In genomic region chr1:29247874-29248273, GRCh38 we compare ENCODE assay signal across 24 cellular contexts. TPM values are rescaled to one million over a fixed set of nuclear protein-coding genes. Genes with fewer than 3 reads are reported as not detected.
DNase-seq lines count a peak whose midpoint lies in the region; ATAC-seq and TF ChIP-seq lines count a peak whose summit lies in the region.
"Had no signal": no experiment of that assay in that cellular context is flagged by ENCODE, and none has a peak within 500 bp of the region (broad histone marks: within the 10 kb centered on the region; RNA-seq: fewer than 3 reads in every experiment).

No MANE protein-coding gene starts in this region.

- H3K4me3 ChIP-seq in GM23338 (no peak overlapping the region), testis (no peak overlapping the region), BE2C (ENCODE audit: low read depth, low read length) (no peak overlapping the region)
- H3K4me3 ChIP-seq: BLaER1 treated with 17β-estradiol and CSF1 and Interleukin-3, amounts not matched to agents 10 nM and 100 nM; GM12878 had no signal

- no peaks in the 10 kb centered on the region for H3K36me3 ChIP-seq in GM23338 (ENCODE audit: insufficient read depth)
- no peaks in the 10 kb centered on the region for H3K36me3 ChIP-seq in testis (ENCODE audit: low read depth, missing control alignments)
- no peaks in the 10 kb centered on the region for H3K36me3 ChIP-seq in BE2C
- H3K36me3 ChIP-seq: BLaER1 treated with 17β-estradiol and CSF1 and Interleukin-3, amounts not matched to agents 10 nM and 100 nM had no signal

- WGBS in testis, 2 donors, result 94 to 96% methylated on average over 4 of the region's 4 CpGs

- no peaks in the 10 kb centered on the region; the same call in 2 of the 3 replicates for H3K9me3 Mint-ChIP-seq in GM23338
- H3K9me3 Mint-ChIP-seq in WTC11, result no peaks in the 10 kb centered on the region
- no peaks in the 10 kb centered on the region for H3K9me3 Mint-ChIP-seq in progenitor cell of endocrine pancreas (ENCODE audit: low read depth)
- no peaks in the 10 kb centered on the region for H3K9me3 Mint-ChIP-seq in MCF 10A (ENCODE audit: unreplicated experiment)
- H3K9me3 Mint-ChIP-seq: CD4-positive, alpha-beta memory T cell had no signal

- H3K4me1 ChIP-seq in GM23338 (ENCODE audit: insufficient read depth) (peaks cover 29% of the 10 kb centered on the region), testis (no peaks in the 10 kb centered on the region), BE2C (no peaks in the 10 kb centered on the region)

- H3K36me3 Mint-ChIP-seq in GM23338 (ENCODE audit: low read depth) (no peaks in the 10 kb centered on the region; the same call in 2 of the 3 replicates), WTC11 (no peaks in the 10 kb centered on the region), progenitor cell of endocrine pancreas (ENCODE audit: insufficient read depth) (no peaks in the 10 kb centered on the region), MCF 10A (ENCODE audit: insufficient read depth, unreplicated experiment) (no peaks in the 10 kb centered on the region)
- H3K36me3 Mint-ChIP-seq: CD4-positive, alpha-beta memory T cell had no signal

- BruUV-seq in MCF 10A (replicated peaks; lab: Mats Ljungman, UMichigan), result no TSS peak

- H3K27me3 Mint-ChIP-seq in GM23338 (ENCODE audit: insufficient read depth, low read depth, poor library complexity), result peaks cover 13% of the 10 kb centered on the region
- H3K27me3 Mint-ChIP-seq in WTC11 (ENCODE audit: low read depth), result no peaks in the 10 kb centered on the region; the same call in 1 of the 2 replicates
- H3K27me3 Mint-ChIP-seq in progenitor cell of endocrine pancreas, result no peaks in the 10 kb centered on the region
- H3K27me3 Mint-ChIP-seq in MCF 10A (ENCODE audit: insufficient read depth, unreplicated experiment), result no peaks in the 10 kb centered on the region

- no peaks in the 10 kb centered on the region for H3K27me3 ChIP-seq in GM23338 (ENCODE audit: insufficient read depth)
- H3K27me3 ChIP-seq in testis, result no peaks in the 10 kb centered on the region
- no peaks in the 10 kb centered on the region for H3K27me3 ChIP-seq in BE2C

- H3K9me2 ChIP-seq in GM23338 (ENCODE audit: insufficient read depth), result no peaks in the 10 kb centered on the region

- no peak for ATAC-seq in GM23338
- no peak for ATAC-seq in WTC11
- ATAC-seq: GM12878, Panc1 had no signal

- H3K27ac ChIP-seq in GM23338 (ENCODE audit: low read depth) (no peak overlapping the region), testis (no peak overlapping the region)
- H3K27ac ChIP-seq: BLaER1 treated with 17β-estradiol and CSF1 and Interleukin-3, amounts not matched to agents 10 nM and 100 nM had no signal

- intact Hi-C loops in testis (cut with DNase I; ENCODE audit: low total_unique reads) (no loop called here), MCF 10A (cut with micrococcal nuclease) (no loop called here)

- H3K9me3 ChIP-seq in testis, result no peaks in the 10 kb centered on the region
- no peaks in the 10 kb centered on the region for H3K9me3 ChIP-seq in BE2C
- H3K9me3 ChIP-seq: BLaER1 treated with 17β-estradiol and CSF1 and Interleukin-3, amounts not matched to agents 10 nM and 100 nM had no signal

- H3K4me1 Mint-ChIP-seq in GM23338 (peaks cover 37% of the 10 kb centered on the region), WTC11 (peaks cover 42% of the 10 kb centered on the region), progenitor cell of endocrine pancreas (ENCODE audit: low read depth) (peaks cover 37% of the 10 kb centered on the region), MCF 10A (ENCODE audit: insufficient read depth, unreplicated experiment) (peaks cover 23% of the 10 kb centered on the region)
- H3K4me1 Mint-ChIP-seq: CD4-positive, alpha-beta memory T cell had no signal

- POLR2A ChIA-PET in WTC11 (lab: Charles Lee), result no interaction called here
- POLR2A ChIA-PET in MCF 10A (lab: Yijun Ruan, JAX), result interaction anchor here (0.6 to 0.7 kb wide), 2 partner anchors 17 to 69 kb away, joined by 3 to 4 read pairs; no protein-coding TSS in a partner anchor

- TF ChIP-seq CTCF in GM23338 (conservative IDR thresholded peaks at IDR 0.05; ENCODE audit: low read depth in 2 of 2) (no peak), WTC11 (IDR thresholded peaks at IDR 0.05) (no peak), progenitor cell of endocrine pancreas (IDR thresholded peaks at IDR 0.05; ENCODE audit: unreplicated experiment) (no peak), testis (IDR thresholded peaks at IDR 0.05) (no peak), MCF 10A (IDR thresholded peaks at IDR 0.05; ENCODE audit: unreplicated experiment) (no peak), BE2C (IDR thresholded peaks at IDR 0.05; ENCODE audit: low read depth, low read length) (no peak)

- H3K4me2 ChIP-seq in GM23338, result no peak overlapping the region
- H3K4me2 ChIP-seq: BLaER1 treated with 17β-estradiol and CSF1 and Interleukin-3, amounts not matched to agents 10 nM and 100 nM had no signal

- DNase-seq in GM23338 (ENCODE audit: low spot score) (no peak), WTC11 (ENCODE audit: low spot score) (no peak), mesenteric fat pad (ENCODE audit: low spot score) (peak; percentile 65), progenitor cell of endocrine pancreas (ENCODE audit: low spot score, unreplicated experiment) (no peak), testis (no peak), MCF 10A (ENCODE audit: unreplicated experiment) (no peak), BE2C (no peak), MV-4-11 (lab: John Stamatoyannopoulos, UW) (no peak)
- DNase-seq: CD4-positive, alpha-beta memory T cell; COR-L47; H7; IMR-90; KG1; NCI-H1092; NCI-H1417 treated with DMSO at 0.1 percent for 48 hours; NCI-H1694 treated with DMSO at 0.1 percent for 48 hours; NCI-H2081; NCI-H226; NCI-H510A; NCI-H69; SHP77 treated with DMSO at 0.1 percent for 48 hours had no signal

- no peaks in the 10 kb centered on the region for H3F3A ChIP-seq in GM23338 (replicated peaks; ENCODE audit: low read depth)

- no peaks in the 10 kb centered on the region for H4K20me1 ChIP-seq in GM23338 (replicated peaks; ENCODE audit: insufficient read depth)

- H3K79me2 ChIP-seq in GM23338 (replicated peaks; ENCODE audit: insufficient read depth), result no peaks in the 10 kb centered on the region

- CTCF ChIA-PET in WTC11 (lab: Charles Lee) (interaction anchor here (0.5 to 3.1 kb wide), 5 partner anchors 8 to 84 kb away, joined by 3 to 14 read pairs (median 5); no protein-coding TSS in a partner anchor), MCF 10A (lab: Yijun Ruan, JAX) (interaction anchor here (1.0 kb wide), 1 partner anchor 23 kb away, joined by 3 read pairs; no protein-coding TSS in a partner anchor)

- TF ChIP-seq POLR2A in testis (IDR thresholded peaks at IDR 0.05), result no peak

- no peak overlapping the region for H2AFZ ChIP-seq in GM23338

- H3K4me3 Mint-ChIP-seq in GM23338 (no peak overlapping the region), WTC11 (no peak overlapping the region), progenitor cell of endocrine pancreas (ENCODE audit: low read depth) (no peak overlapping the region), MCF 10A (ENCODE audit: unreplicated experiment) (no peak overlapping the region)
- H3K4me3 Mint-ChIP-seq: CD4-positive, alpha-beta memory T cell had no signal

- peak overlapping the region; percentile 76 for H3K27ac Mint-ChIP-seq in GM23338
- H3K27ac Mint-ChIP-seq in WTC11, result peak overlapping the region; percentile 83
- H3K27ac Mint-ChIP-seq in progenitor cell of endocrine pancreas, result peak overlapping the region; percentile 63
- H3K27ac Mint-ChIP-seq in MCF 10A (ENCODE audit: low read depth, unreplicated experiment), result no peak overlapping the region
- H3K27ac Mint-ChIP-seq: CD4-positive, alpha-beta memory T cell had no signal

TF ChIP-seq in GM23338, 12 proteins besides CTCF, POLR2A, EP300 and RAD21 (continues in another document):
- TF ChIP-seq STAT1 (IDR thresholded peaks at IDR 0.05; ENCODE audit: unreplicated experiment) (no peak), ETS1 (IDR thresholded peaks at IDR 0.05) (no peak), POLR2AphosphoS5 (IDR thresholded peaks at IDR 0.05; ENCODE audit: low read depth) (no peak)

TF ChIP-seq in WTC11, 78 proteins besides CTCF, POLR2A, EP300 and RAD21 (continues in another document):
- TF ChIP-seq ZBTB43 (CRISPR knock-in tag; IDR thresholded peaks at IDR 0.05) (no peak), FOXP1 (CRISPR knock-in tag; IDR thresholded peaks at IDR 0.05; ENCODE audit: borderline replicate concordance) (no peak), ZNF396 (CRISPR knock-in tag; IDR thresholded peaks at IDR 0.05; ENCODE audit: borderline replicate concordance) (no peak)

RNA-seq across cellular contexts. Expression of gene PTPRU, which starts 11.6 kb away (rescaled TPM):
- 69.6 and 105 TPM in 2 replicates for total RNA-seq in GM23338 (2014; rRNA removed; shearing (Covaris generic))
- polyA plus RNA-seq in GM23338 (2016; fragmentation: Nextera tagmentation; extraction: Ambion mirVana) (7.9 and 8.0 TPM in 2 replicates), testis (ENCODE audit: insufficient read depth, low read depth, low replicate concordance) (13.3 TPM)
- total RNA-seq in WTC11 (2021) (60.8 to 75.4 TPM (median 68.2 TPM) in 3 replicates), mesenteric fat pad (17.2 TPM), progenitor cell of endocrine pancreas (74.0 and 79.4 TPM in 2 replicates), testis (10 to 100 TPM; 21.7 to 39.1 TPM), MCF 10A (2022) (24.1 and 26.8 TPM in 2 replicates)
- 23.9 TPM for polyA plus RNA-seq in BE2C (2012; ENCODE audit: insufficient read depth, insufficient read length, low read depth)
- polyA plus RNA-seq: CD4-positive, alpha-beta memory T cell had no signal

RNA-seq across cellular contexts. Expression of gene MECR, which starts 17.1 kb away (rescaled TPM):
- 14.3 and 25.7 TPM in 2 replicates for total RNA-seq in GM23338 (2014; rRNA removed; shearing (Covaris generic))
- polyA plus RNA-seq in GM23338 (2016; fragmentation: Nextera tagmentation; extraction: Ambion mirVana), result 29.4 and 32.3 TPM in 2 replicates
- 37.6 to 44.2 TPM (median 43.0 TPM) in 3 replicates for total RNA-seq in WTC11 (2021)
- 57.4 TPM for total RNA-seq in mesenteric fat pad
- 28.8 and 35.9 TPM in 2 replicates for total RNA-seq in progenitor cell of endocrine pancreas
- total RNA-seq in testis, result 10 to 100 TPM; 37.3 to 38.9 TPM
- polyA plus RNA-seq in testis (ENCODE audit: insufficient read depth, low read depth, low replicate concordance), result 33.7 TPM
- 46.2 and 59.1 TPM in 2 replicates for total RNA-seq in MCF 10A (2022)
- 23.6 TPM for polyA plus RNA-seq in BE2C (2012; ENCODE audit: insufficient read depth, insufficient read length, low read depth)
